Comparison of ENCODE assay signal across 8 cellular contexts in the genomic region with DNA sequence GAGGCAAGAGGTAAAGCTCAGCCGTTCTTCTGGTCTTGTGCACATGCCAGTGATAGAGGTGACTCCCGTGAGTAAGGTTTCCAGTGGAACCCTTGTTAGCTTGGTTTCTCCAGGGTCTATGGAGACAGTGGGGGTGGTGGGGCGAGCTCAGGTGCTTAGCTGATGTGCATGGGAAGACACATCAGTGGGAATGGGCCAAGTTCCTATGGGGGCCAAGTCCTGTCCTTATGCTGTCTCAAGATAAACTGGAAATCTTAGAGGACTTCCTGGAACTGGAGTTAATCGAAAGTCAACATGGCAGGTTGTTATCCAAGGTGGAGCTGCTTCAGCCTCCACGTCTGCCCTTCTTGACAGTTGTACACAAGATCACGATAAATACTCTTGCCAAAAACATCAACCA.
"Had no signal": no experiment of that assay in that cellular context is flagged by ENCODE, and none has a peak within 500 bp of the region (broad histone marks: within the 10 kb centered on the region; RNA-seq: fewer than 3 reads in every experiment).

No MANE protein-coding gene starts in this region.

- H3K9me3 ChIP-seq: HAP-1 had no signal

- H3K4me1 Mint-ChIP-seq: GM23338, IgD-negative memory B cell had no signal

- H3K4me3 ChIP-seq: GM23338, HAP-1 had no signal

- ATAC-seq: GM23338, HCT116, HepG2 had no signal

- H2AFZ ChIP-seq: GM23338 had no signal

- H3K27ac Mint-ChIP-seq: GM23338, HFFc6 had no signal

- H3K4me3 Mint-ChIP-seq: GM23338, HFFc6, IgD-negative memory B cell had no signal

- H3K27ac ChIP-seq: HL-60 had no signal

- H3K36me3 ChIP-seq: HAP-1 had no signal

- FAIRE-seq: HepG2 had no signal

- H3K36me3 Mint-ChIP-seq: IgD-negative memory B cell had no signal

- DNase-seq: H7, HFFc6 had no signal

- H3K4me1 ChIP-seq: HAP-1 had no signal

- H3K4me2 ChIP-seq: GM23338 had no signal
